17 cellular contexts compared by ENCODE assay signal in genomic region chr2:220279372-220279771, GRCh38.
A peak's percentile ranks its signal among the peaks of the same experiment; 100 is the strongest.
DNase-seq lines count a peak whose midpoint lies in the region; ATAC-seq and TF ChIP-seq lines count a peak whose summit lies in the region.
"Had no signal": no experiment of that assay in that cellular context is flagged by ENCODE, and none has a peak within 500 bp of the region (broad histone marks: within the 10 kb centered on the region; RNA-seq: fewer than 3 reads in every experiment).

No MANE protein-coding gene starts in this region.

- H3K9me3 ChIP-seq in A673 (ENCODE audit: low read depth, low read length, poor library complexity, severe bottlenecking) (no peaks in the 10 kb centered on the region), HCT116 (ENCODE audit: control insufficient read depth in 1 of 2, insufficient read depth in 1 of 2, low read depth in 1 of 2, low read length in 2 of 2) (no peaks in the 10 kb centered on the region)
- H3K9me3 ChIP-seq: HAP-1, mucosa of descending colon, tibial artery had no signal

- no peaks in the 10 kb centered on the region for H3K9me2 ChIP-seq in HCT116 (ENCODE audit: insufficient read depth)

- H3K27me3 Mint-ChIP-seq in T-helper 2 cell treated with Interferon-gamma antibody and Interleukin-4, amounts not matched to agents 5 μg/mL and 100 μg/mL, for 36 hours (ENCODE audit: low read depth) = no peaks in the 10 kb centered on the region

- BruUV-seq in A673 (replicated peaks; lab: Mats Ljungman, UMichigan) (no TSS peak), HCT116 (replicated peaks; lab: Mats Ljungman, UMichigan) (no TSS peak)

- no peak for DNase-seq in A673 (ENCODE audit: low spot score)
- peak; percentile 29 for DNase-seq in HCT116 (ENCODE audit: low read depth, low spot score)
- peak; percentile 99 to 100 for DNase-seq in foreskin keratinocyte
- DNase-seq in Right ventricle myocardium inferior (ENCODE audit: missing footprints) = no peak
- DNase-seq in NCI-H1930 (lab: John Stamatoyannopoulos, UW) = no peak
- DNase-seq in T-helper 2 cell treated with Interferon-gamma antibody and Interleukin-4, amounts not matched to agents 5 μg/mL and 100 μg/mL, for 36 hours (ENCODE audit: low spot score) = no peak
- DNase-seq: ACHN, DND-41, mucosa of descending colon, NCI-H1048, NCI-H345, tibial artery had no signal

- H4K20me1 ChIP-seq in HCT116 (ENCODE audit: insufficient read depth) = no peaks in the 10 kb centered on the region

- intact Hi-C loops in A673 (cut with micrococcal nuclease; ENCODE audit: unreplicated experiment) (no loop called here), HCT116 (cut with micrococcal nuclease) (no loop called here), Right ventricle myocardium inferior (cut with DNase I) (no loop called here)

- POLR2A ChIA-PET in A673 (lab: Charles Lee; ENCODE audit: low non-redundant PET) = no interaction called here
- POLR2A ChIA-PET in HCT116 (lab: Charles Lee) = no interaction called here

- no peak overlapping the region for H2AFZ ChIP-seq in HCT116 (ENCODE audit: low read depth, low read length, poor library complexity, severe bottlenecking)
- H2AFZ ChIP-seq: parathyroid adenoma had no signal

- CTCF ChIA-PET in A673 (lab: Charles Lee) (interaction anchor here (1.0 kb wide), 1 partner anchor 57 kb away, joined by 3 read pairs; no protein-coding TSS in a partner anchor), HCT116 (lab: Charles Lee) (no interaction called here)

- no peak overlapping the region for H3K4me3 Mint-ChIP-seq in T-helper 2 cell treated with Interferon-gamma antibody and Interleukin-4, amounts not matched to agents 5 μg/mL and 100 μg/mL, for 36 hours

- no peaks in the 10 kb centered on the region for H3K36me3 Mint-ChIP-seq in T-helper 2 cell treated with Interferon-gamma antibody and Interleukin-4, amounts not matched to agents 5 μg/mL and 100 μg/mL, for 36 hours (ENCODE audit: low read depth)

- H3K9ac ChIP-seq in HCT116 (ENCODE audit: low read length) = peak overlapping the region; percentile 2; the same call in 1 of the 2 replicates
- H3K9ac ChIP-seq: parathyroid adenoma had no signal

- no peaks in the 10 kb centered on the region for H3K4me1 Mint-ChIP-seq in T-helper 2 cell treated with Interferon-gamma antibody and Interleukin-4, amounts not matched to agents 5 μg/mL and 100 μg/mL, for 36 hours (ENCODE audit: low read depth)

- H3K79me2 ChIP-seq in HCT116 (ENCODE audit: insufficient read depth, low read length) = no peaks in the 10 kb centered on the region
- H3K79me2 ChIP-seq: parathyroid adenoma had no signal

- H3K4me1 ChIP-seq in A673 (ENCODE audit: insufficient read depth, low read length, poor library complexity, severe bottlenecking) (peaks cover 34% of the 10 kb centered on the region), HCT116 (ENCODE audit: control insufficient read depth in 1 of 2, insufficient read depth in 2 of 2, low read length in 2 of 2) (peaks cover 0 to 52% of the 10 kb centered on the region in 2 experiments; a peak in 3 of 4 replicates), foreskin keratinocyte (peaks cover 52% of the 10 kb centered on the region)
- H3K4me1 ChIP-seq: HAP-1, parathyroid adenoma had no signal

- H3K4me2 ChIP-seq in HCT116 (ENCODE audit: low read length) = peak overlapping the region; percentile 37

- H3K36me3 ChIP-seq in A673 (ENCODE audit: insufficient read depth, low read length, poor library complexity, severe bottlenecking) (no peaks in the 10 kb centered on the region), HCT116 (ENCODE audit: control insufficient read depth in 1 of 2, insufficient read depth in 2 of 2, low read length in 2 of 2) (no peaks in the 10 kb centered on the region)
- H3K36me3 ChIP-seq: HAP-1, tibial artery had no signal

- no peak for TF ChIP-seq RAD21 in HCT116 (IDR thresholded peaks at IDR 0.05; ENCODE audit: low read depth)

- RAD21 ChIA-PET in HCT116 (lab: Charles Lee; ENCODE audit: low non-redundant PET in 1 of 2, low total read pairs in 2 of 2, uncharacterized antibody in 2 of 2, unreplicated experiment in 2 of 2) = no interaction called here

- no peak overlapping the region for H3K27ac Mint-ChIP-seq in T-helper 2 cell treated with Interferon-gamma antibody and Interleukin-4, amounts not matched to agents 5 μg/mL and 100 μg/mL, for 36 hours
- H3K27ac Mint-ChIP-seq: activated T-helper 2 cell treated with anti-CD3 and anti-CD28 coated beads, Interferon-gamma antibody, Interleukin-2, Interleukin-4, amounts not matched to agents 10 μg/mL and 5 μg/mL and 100 μg/mL, durations not matched to agents 14 hours and 24 hours and 36 hours had no signal

- no peak for TF ChIP-seq POLR2A in HCT116 (IDR thresholded peaks at IDR 0.05; ENCODE audit: borderline replicate concordance, extremely low read depth, insufficient read depth, insufficient read length)

- H3K27ac ChIP-seq in A673 (ENCODE audit: low read depth, low read length, poor library complexity, severe bottlenecking) = peak overlapping the region; percentile 76
- no peak overlapping the region; the same call in 1 of the 2 replicates for H3K27ac ChIP-seq in HCT116 (ENCODE audit: low read depth, low read length)
- H3K27ac ChIP-seq in VCaP = peak overlapping the region; percentile 63; the same call in 1 of the 2 replicates
- H3K27ac ChIP-seq in foreskin keratinocyte = peak overlapping the region; percentile 96
- H3K27ac ChIP-seq: parathyroid adenoma, tibial artery had no signal

- TF ChIP-seq CTCF in A673 (conservative IDR thresholded peaks at IDR 0.05; ENCODE audit: low read depth, low read length) (no peak), HCT116 (IDR thresholded peaks at IDR 0.05 in 2 of 3, conservative IDR thresholded peaks at IDR 0.05 in 1 of 3; ENCODE audit: borderline replicate concordance in 1 of 3, insufficient read depth in 1 of 3, low read depth in 2 of 3, low read length in 2 of 3) (no peak), VCaP (conservative IDR thresholded peaks at IDR 0.05) (no peak), foreskin keratinocyte (conservative IDR thresholded peaks at IDR 0.05) (no peak)

- no peaks in the 10 kb centered on the region for H3K9me3 Mint-ChIP-seq in T-helper 2 cell treated with Interferon-gamma antibody and Interleukin-4, amounts not matched to agents 5 μg/mL and 100 μg/mL, for 36 hours
- H3K9me3 Mint-ChIP-seq: activated T-helper 2 cell treated with anti-CD3 and anti-CD28 coated beads, Interferon-gamma antibody, Interleukin-2, Interleukin-4, amounts not matched to agents 10 μg/mL and 5 μg/mL and 100 μg/mL, durations not matched to agents 14 hours and 24 hours and 36 hours had no signal

- ATAC-seq in HCT116 (peak; percentile 60), foreskin keratinocyte (peak; percentile 90), Right ventricle myocardium inferior (no peak), HG03521 (IDR thresholded peaks at IDR 0.05; ENCODE audit: unreplicated experiment) (no peak)
- ATAC-seq: mucosa of descending colon had no signal

- H3K27me3 ChIP-seq in A673 (replicated peaks; ENCODE audit: insufficient read depth, low read depth, low read length, poor library complexity) (no peaks in the 10 kb centered on the region), HCT116 (ENCODE audit: insufficient read depth, low read length) (no peaks in the 10 kb centered on the region), foreskin keratinocyte (no peaks in the 10 kb centered on the region)
- H3K27me3 ChIP-seq: tibial artery had no signal

- H3K4me3 ChIP-seq in A673 (ENCODE audit: low read depth, low read length, poor library complexity, severe bottlenecking) (no peak overlapping the region), HCT116 (replicated peaks in 1 of 2; ENCODE audit: low read depth in 1 of 2, low read length in 2 of 2) (no peak overlapping the region)
- H3K4me3 ChIP-seq: HAP-1, mucosa of descending colon, tibial artery had no signal

TF ChIP-seq in HCT116, 20 proteins besides CTCF, POLR2A, EP300 and RAD21 (continues in another document):
- TF ChIP-seq ZFX (IDR thresholded peaks at IDR 0.05) = no peak
- TF ChIP-seq REST (IDR thresholded peaks at IDR 0.05; ENCODE audit: low read depth) = no peak
- no peak for TF ChIP-seq MAX (IDR thresholded peaks at IDR 0.05)
- TF ChIP-seq JUND (IDR thresholded peaks at IDR 0.05) = peak; percentile 37; the same call in 1 of the 2 replicates
- TF ChIP-seq SP1 (IDR thresholded peaks at IDR 0.05; ENCODE audit: low read depth) = peak; percentile 46; the same call in 1 of the 2 replicates
- TF ChIP-seq SIN3A (IDR thresholded peaks at IDR 0.05; ENCODE audit: low read depth) = no peak
- no peak for TF ChIP-seq YY1 (IDR thresholded peaks at IDR 0.05; ENCODE audit: extremely low read depth, insufficient replicate concordance, low read depth, low read length)
- TF ChIP-seq FOSL1 (IDR thresholded peaks at IDR 0.05; ENCODE audit: low read depth) = peak; percentile 8; the same call in 1 of the 2 replicates
- TF ChIP-seq CEBPB (IDR thresholded peaks at IDR 0.05; ENCODE audit: low read depth) = no peak
- TF ChIP-seq TCF7L2 (IDR thresholded peaks at IDR 0.05; ENCODE audit: borderline replicate concordance, extremely low read depth, insufficient read depth, insufficient read length) = no peak
- TF ChIP-seq POLR2AphosphoS5 (IDR thresholded peaks at IDR 0.05; ENCODE audit: low read depth, low read length) = no peak

Comparison
In these comparisons a context has a peak if more than half of its experiments do, and no peak if none do; other contexts are left out.
1. DNase-seq: peak in HCT116 (single experiment) and foreskin keratinocyte (2 of 2); none in A673 (single experiment), Right ventricle myocardium inferior (single experiment), NCI-H1930 (0 of 2) and T-helper 2 cell treated with Interferon-gamma antibody and Interleukin-4, amounts not matched to agents 5 μg/mL and 100 μg/mL, for 36 hours (single experiment).
2. ATAC-seq: peak in HCT116 (single experiment) and foreskin keratinocyte (single experiment); none in Right ventricle myocardium inferior (single experiment) and HG03521 (single experiment).